ENCODE assay signal across 9 cellular contexts in the genomic region with DNA sequence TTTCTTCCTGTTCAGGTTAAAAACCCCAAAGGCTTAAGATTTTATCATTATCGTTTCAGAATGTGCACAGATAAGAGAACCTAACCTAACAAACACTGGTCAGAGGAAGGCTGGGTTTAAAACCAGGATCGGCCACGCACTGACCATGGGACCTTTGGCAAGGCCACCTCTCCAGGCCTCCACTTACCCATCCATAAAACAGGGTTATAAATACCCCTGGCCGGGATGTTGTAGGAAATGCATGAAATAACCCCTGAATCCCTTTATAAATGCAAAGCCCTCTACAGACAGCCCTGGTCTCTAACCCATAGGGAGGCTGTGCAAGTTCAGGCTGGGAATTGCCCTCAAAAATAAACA. TPM values are rescaled to one million over a fixed set of nuclear protein-coding genes. Genes with fewer than 3 reads are reported as not detected.
A peak's percentile ranks its signal among the peaks of the same experiment; 100 is the strongest.
DNase-seq lines count a peak whose midpoint lies in the region; ATAC-seq and TF ChIP-seq lines count a peak whose summit lies in the region.
"Had no signal": no experiment of that assay in that cellular context is flagged by ENCODE, and none has a peak within 500 bp of the region (broad histone marks: within the 10 kb centered on the region; RNA-seq: fewer than 3 reads in every experiment).

No MANE protein-coding gene starts in this region.

- intact Hi-C loops in breast epithelium (cut with DNase I; ENCODE audit: low total_unique reads) (no loop called here), lower lobe of right lung (cut with DNase I) (no loop called here)

- H3K27ac ChIP-seq in SK-N-SH (ENCODE audit: low read depth in 2 of 2, low read length in 1 of 2) (peak overlapping the region; percentile 30 to 95; a peak in 3 of 4 replicates), breast epithelium (peak overlapping the region; percentile 95), lower lobe of right lung (peak overlapping the region; percentile 90), thoracic aorta (peak overlapping the region; percentile 87 to 95)
- H3K27ac ChIP-seq: 22Rv1 had no signal

- TF ChIP-seq EP300 in SK-N-SH (IDR thresholded peaks at IDR 0.05; ENCODE audit: borderline replicate concordance in 1 of 2, low read depth in 1 of 2, low read length in 1 of 2): no peak

- ATAC-seq in SK-N-SH treated with all-trans-retinoic acid at 6 μM for 48 hours (no peak), lower lobe of right lung (no peak), thoracic aorta (ENCODE audit: insufficient number of reproducible peaks, low FRiP score, low read depth) (no peak)

- H3K4me2 ChIP-seq in SK-N-SH: peak overlapping the region; percentile 85

- TF ChIP-seq CTCF in SK-N-SH (IDR thresholded peaks at IDR 0.05): no peak
- TF ChIP-seq CTCF in breast epithelium (IDR thresholded peaks at IDR 0.05): no peak
- no peak for TF ChIP-seq CTCF in lower lobe of right lung (IDR thresholded peaks at IDR 0.05)
- TF ChIP-seq CTCF in thoracic aorta (IDR thresholded peaks at IDR 0.05): no peak

- H4K20me1 ChIP-seq in SK-N-SH (ENCODE audit: insufficient read depth): no peaks in the 10 kb centered on the region

- no peak for TF ChIP-seq POLR2A in breast epithelium (IDR thresholded peaks at IDR 0.05)

- H3K36me3 ChIP-seq in SK-N-SH (replicated peaks in 1 of 2; ENCODE audit: control insufficient read depth in 1 of 2, insufficient read depth in 2 of 2, low read length in 1 of 2) (no peaks in the 10 kb centered on the region), breast epithelium (no peaks in the 10 kb centered on the region), lower lobe of right lung (peaks cover 18% of the 10 kb centered on the region), thoracic aorta (peaks cover 13% of the 10 kb centered on the region)

- 60% methylated on average over 4 of the region's 4 CpGs for WGBS in SK-N-SH (ENCODE audit: low lambda C conversion rate)

- TF ChIP-seq RAD21 in SK-N-SH (IDR thresholded peaks at IDR 0.05; ENCODE audit: low read length): no peak

- peaks cover 20% of the 10 kb centered on the region for H3F3A ChIP-seq in SK-N-SH (replicated peaks; ENCODE audit: insufficient read depth)

- CTCF ChIA-PET in SK-N-SH (lab: Yijun Ruan, JAX): interaction anchor here (1.2 to 10.6 kb wide), 3 partner anchors 10 to 46 kb away, joined by 4 to 121 read pairs (median 5); no protein-coding TSS in a partner anchor

- H3K27me3 ChIP-seq in SK-N-SH (ENCODE audit: insufficient read depth) (no peaks in the 10 kb centered on the region), breast epithelium (no peaks in the 10 kb centered on the region), lower lobe of right lung (ENCODE audit: low read depth) (no peaks in the 10 kb centered on the region), thoracic aorta (replicated peaks; ENCODE audit: insufficient read depth) (no peaks in the 10 kb centered on the region)

- POLR2A ChIA-PET in SK-N-SH (lab: Yijun Ruan, JAX): no interaction called here

- no peaks in the 10 kb centered on the region for H3K9me3 ChIP-seq in SK-N-SH
- H3K9me3 ChIP-seq in breast epithelium: no peaks in the 10 kb centered on the region
- H3K9me3 ChIP-seq in lower lobe of right lung: no peaks in the 10 kb centered on the region
- H3K9me3 ChIP-seq in thoracic aorta: no peaks in the 10 kb centered on the region

- H3K79me2 ChIP-seq in SK-N-SH (ENCODE audit: insufficient read depth): peaks cover 8% of the 10 kb centered on the region

- DNase-seq in SK-N-SH (no peak), breast epithelium (ENCODE audit: low spot score in 2 of 2) (no peak), lower lobe of right lung (no peak), thoracic aorta (ENCODE audit: low spot score) (no peak), SIG-M5 (lab: John Stamatoyannopoulos, UW) (no peak), kidney tubule cell (ENCODE audit: low spot score) (no peak)
- no peak for DNase-seq in stimulated activated naive CD4-positive, alpha-beta T cell (lab: John Stamatoyannopoulos, UW)

- H3K4me3 ChIP-seq in SK-N-SH (ENCODE audit: low read depth in 2 of 2, low read length in 1 of 2) (peak overlapping the region; percentile 41 to 61), breast epithelium (peak overlapping the region; percentile 69 to 82 (median 74)), lower lobe of right lung (peak overlapping the region; percentile 72), thoracic aorta (peak overlapping the region; percentile 73)

- H2AFZ ChIP-seq in SK-N-SH (ENCODE audit: low read depth): no peak overlapping the region

- H3K9me2 ChIP-seq in SK-N-SH: no peaks in the 10 kb centered on the region

- peaks cover 41 to 61% of the 10 kb centered on the region in 2 experiments; a peak in 3 of 4 replicates for H3K4me1 ChIP-seq in SK-N-SH (ENCODE audit: control insufficient read depth in 1 of 2, insufficient read depth in 2 of 2, low read depth in 1 of 2, low read length in 1 of 2)
- H3K4me1 ChIP-seq in breast epithelium: peaks cover 16 to 30% of the 10 kb centered on the region in 2 donors
- peaks cover 93% of the 10 kb centered on the region for H3K4me1 ChIP-seq in lower lobe of right lung
- H3K4me1 ChIP-seq in thoracic aorta (ENCODE audit: control insufficient read depth in 1 of 2, low read depth in 2 of 2): peaks cover 44 to 75% of the 10 kb centered on the region in 2 donors

- H3K9ac ChIP-seq in SK-N-SH: peak overlapping the region; percentile 68

TF ChIP-seq in SK-N-SH, 30 proteins besides CTCF, POLR2A, EP300 and RAD21 (continues in another document):
- TF ChIP-seq YY1 (IDR thresholded peaks at IDR 0.05; ENCODE audit: low read depth): no peak
- no peak for TF ChIP-seq MEF2A (IDR thresholded peaks at IDR 0.05; ENCODE audit: borderline replicate concordance, low read depth)
- TF ChIP-seq USF2 (IDR thresholded peaks at IDR 0.05; ENCODE audit: borderline replicate concordance, low read depth, low read length): no peak
- TF ChIP-seq, protein P1, sequence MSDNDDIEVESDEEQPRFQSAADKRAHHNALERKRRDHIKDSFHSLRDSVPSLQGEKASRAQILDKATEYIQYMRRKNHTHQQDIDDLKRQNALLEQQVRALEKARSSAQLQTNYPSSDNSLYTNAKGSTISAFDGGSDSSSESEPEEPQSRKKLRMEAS (IDR thresholded peaks at IDR 0.05; ENCODE audit: low read depth): no peak
- no peak for TF ChIP-seq CHD2 (IDR thresholded peaks at IDR 0.05; ENCODE audit: low read length, partially characterized antibody)
- TF ChIP-seq, protein P2, sequence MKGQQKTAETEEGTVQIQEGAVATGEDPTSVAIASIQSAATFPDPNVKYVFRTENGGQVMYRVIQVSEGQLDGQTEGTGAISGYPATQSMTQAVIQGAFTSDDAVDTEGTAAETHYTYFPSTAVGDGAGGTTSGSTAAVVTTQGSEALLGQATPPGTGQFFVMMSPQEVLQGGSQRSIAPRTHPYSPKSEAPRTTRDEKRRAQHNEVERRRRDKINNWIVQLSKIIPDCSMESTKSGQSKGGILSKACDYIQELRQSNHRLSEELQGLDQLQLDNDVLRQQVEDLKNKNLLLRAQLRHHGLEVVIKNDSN (IDR thresholded peaks at IDR 0.05; ENCODE audit: borderline replicate concordance, low read depth): no peak

TF ChIP-seq in SK-N-SH treated with all-trans-retinoic acid at 6 μM for 48 hours, 23 proteins besides CTCF, POLR2A, EP300 and RAD21:
- TF ChIP-seq CREB5 (CRISPR knock-in tag; IDR thresholded peaks at IDR 0.05; ENCODE audit: low read depth) (no peak), GLIS3 (CRISPR knock-in tag; IDR thresholded peaks at IDR 0.05) (no peak), RARB (CRISPR knock-in tag; IDR thresholded peaks at IDR 0.05) (no peak)
TF ChIP-seq in SK-N-SH treated with all-trans-retinoic acid at 6 μM for 48 hours: peak in this region for 0.

RNA-seq across cellular contexts. Expression of gene DEPP1, which starts 0.4 kb away (rescaled TPM):
- polyA plus RNA-seq in SK-N-SH (2012; rRNA removed): 5.3 and 6.1 TPM in 2 replicates
- 3.2 and 4.1 TPM in 2 replicates for polyA plus RNA-seq in SK-N-SH (2012; cell fraction: cytosol; rRNA removed)
- 8.7 and 9.0 TPM in 2 replicates for polyA plus RNA-seq in SK-N-SH (2012; cell fraction: nucleus; rRNA removed)
- total RNA-seq in breast epithelium (1,000 to 10,000 TPM in 1 of 3 donors, 100 to 1,000 TPM in 2; 139 to 2,057 (median 460) TPM), lower lobe of right lung (108 TPM), thoracic aorta (100 to 1,000 TPM; 473 to 661 TPM)

RNA-seq across cellular contexts. Expression of gene RASSF4, which starts 18.6 kb away (rescaled TPM):
- polyA plus RNA-seq in SK-N-SH (2012; rRNA removed): 11.0 and 14.1 TPM in 2 replicates
- polyA plus RNA-seq in SK-N-SH (2012; cell fraction: cytosol; rRNA removed): 4.6 and 5.5 TPM in 2 replicates
- polyA plus RNA-seq in SK-N-SH (2012; cell fraction: nucleus; rRNA removed): 70.4 and 80.8 TPM in 2 replicates
- total RNA-seq in breast epithelium: 100 to 1,000 TPM in 1 of 3 donors, 10 to 100 TPM in 2; 18.7 to 364 (median 41.1) TPM
- total RNA-seq in lower lobe of right lung: 49.0 TPM
- total RNA-seq in thoracic aorta: 10 to 100 TPM; 48.5 to 68.5 TPM

RNA-seq across cellular contexts. Expression of gene ZNF22, which starts 22.5 kb away (rescaled TPM):
- 10.2 and 13.2 TPM in 2 replicates for polyA plus RNA-seq in SK-N-SH (2012; rRNA removed)
- 17.1 and 20.7 TPM in 2 replicates for polyA plus RNA-seq in SK-N-SH (2012; cell fraction: cytosol; rRNA removed)
- polyA plus RNA-seq in SK-N-SH (2012; cell fraction: nucleus; rRNA removed): 2.3 and 5.2 TPM in 2 replicates
- total RNA-seq in breast epithelium (10 to 100 TPM; 32.0 to 54.1 (median 34.2) TPM), lower lobe of right lung (22.1 TPM), thoracic aorta (10 to 100 TPM; 16.6 to 20.7 TPM)
